Comparison of ENCODE assay signal across 8 cellular contexts in the genomic region with DNA sequence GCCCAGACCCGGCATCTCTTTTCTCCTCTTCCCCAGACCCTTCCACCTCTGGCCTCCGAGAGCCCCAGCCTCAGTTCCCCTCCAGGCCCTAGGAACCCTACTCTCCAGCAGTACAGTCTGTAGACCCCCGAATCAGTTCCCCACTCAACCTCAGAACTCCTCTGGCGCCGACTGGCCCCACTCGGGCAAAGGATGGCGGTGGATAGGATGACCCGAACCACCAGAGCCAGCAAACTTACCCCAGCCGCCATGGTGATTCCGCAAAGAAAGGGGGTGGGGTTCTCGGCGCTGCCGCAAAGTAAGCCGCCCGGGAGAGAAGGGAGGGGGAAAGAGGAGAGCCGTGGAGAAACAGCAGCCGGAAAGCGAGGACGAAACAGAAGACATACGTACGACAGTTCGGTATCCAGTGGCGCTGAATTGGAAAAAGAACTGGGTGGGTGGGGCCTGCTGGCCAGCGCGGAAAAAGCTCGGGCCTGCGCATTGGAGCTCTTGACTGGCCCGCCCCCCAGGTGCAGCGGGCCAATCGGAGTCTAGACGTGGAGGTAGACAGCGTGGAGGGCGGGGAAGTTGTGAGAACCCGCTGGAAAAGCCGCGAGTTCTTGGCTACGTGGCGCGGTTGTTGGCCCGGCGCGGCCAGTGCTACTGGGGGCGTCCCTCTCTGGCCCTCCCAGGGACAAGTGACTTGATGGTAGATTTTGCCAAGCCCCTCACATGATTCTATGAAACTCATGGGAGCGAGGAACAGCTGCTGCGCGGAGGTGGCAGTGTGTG. TPM values are rescaled to one million over a fixed set of nuclear protein-coding genes. Genes with fewer than 3 reads are reported as not detected.
DNase-seq lines count a peak whose midpoint lies in the region; ATAC-seq and TF ChIP-seq lines count a peak whose summit lies in the region.

A gene with protein sequence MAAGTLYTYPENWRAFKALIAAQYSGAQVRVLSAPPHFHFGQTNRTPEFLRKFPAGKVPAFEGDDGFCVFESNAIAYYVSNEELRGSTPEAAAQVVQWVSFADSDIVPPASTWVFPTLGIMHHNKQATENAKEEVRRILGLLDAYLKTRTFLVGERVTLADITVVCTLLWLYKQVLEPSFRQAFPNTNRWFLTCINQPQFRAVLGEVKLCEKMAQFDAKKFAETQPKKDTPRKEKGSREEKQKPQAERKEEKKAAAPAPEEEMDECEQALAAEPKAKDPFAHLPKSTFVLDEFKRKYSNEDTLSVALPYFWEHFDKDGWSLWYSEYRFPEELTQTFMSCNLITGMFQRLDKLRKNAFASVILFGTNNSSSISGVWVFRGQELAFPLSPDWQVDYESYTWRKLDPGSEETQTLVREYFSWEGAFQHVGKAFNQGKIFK (minus strand): TSS at position 300 of the 771 bp plus-strand sequence. CDS start 49 bp downstream, at position 251.

- no peaks in the 10 kb centered on the region for H3K9me3 ChIP-seq in PC-9 (ENCODE audit: insufficient read depth, low read depth)
- H3K9me3 ChIP-seq in mucosa of stomach (ENCODE audit: control insufficient read depth, low read length), result no peaks in the 10 kb centered on the region

- intact Hi-C loops in PC-9 (cut with micrococcal nuclease; ENCODE audit: unreplicated experiment), result loop anchor here (5.0 kb wide), 1 partner anchor 39 kb away; a partner anchor contains a TSS

- H3K9me2 ChIP-seq in PC-9 (ENCODE audit: insufficient read depth), result no peaks in the 10 kb centered on the region

- CTCF ChIA-PET in PC-9 (lab: Charles Lee), result interaction anchor here (0.6 to 1.0 kb wide), 10 partner anchors 9 to 179 kb away, joined by 3 to 9 read pairs (median 3); a partner anchor contains a TSS

- H3K4me1 ChIP-seq in PC-9 (replicated peaks; ENCODE audit: insufficient read depth), result peaks cover 42% of the 10 kb centered on the region
- H3K4me1 ChIP-seq in mucosa of stomach (ENCODE audit: control insufficient read depth, insufficient read depth, low read length), result peaks cover 38% of the 10 kb centered on the region

- peaks cover 42% of the 10 kb centered on the region for H4K20me1 ChIP-seq in PC-9 (ENCODE audit: insufficient read depth)

- peak within 1 kb of the TSS; percentile 96 for H2AFZ ChIP-seq in PC-9

- DNase-seq in DMS153 (lab: John Stamatoyannopoulos, UW) (peak; percentile 99), PC-9 (peak; percentile 100), epithelial cell of proximal tubule (ENCODE audit: low read depth) (peak; percentile 98)
- DNase-seq in Jurkat, Clone E6-1 (ENCODE audit: low read depth, low spot score), result peak; percentile 100
- DNase-seq in activated T-cell treated with anti-CD3 and anti-CD28 coated beads, Interleukin-2, amount 50 U/mL, for 1 hour, result peak; percentile 96
- DNase-seq in stimulated activated CD8-positive, alpha-beta memory T cell treated with anti-CD3 and anti-CD28 coated beads, Interleukin-7, amount 100 ng/mL, for 1 hour (ENCODE audit: low read depth in 2 of 2), result peak; percentile 91 to 93

- TF ChIP-seq CTCF in PC-9 (conservative IDR thresholded peaks at IDR 0.05) (no peak), epithelial cell of proximal tubule (conservative IDR thresholded peaks at IDR 0.05; ENCODE audit: low read depth, low read length) (no peak)

- peak within 1 kb of the TSS; percentile 100 for H3K4me2 ChIP-seq in PC-9

- H3K4me3 ChIP-seq in Jurkat, Clone E6-1 (ENCODE audit: low read length), result peak within 1 kb of the TSS; percentile 83
- H3K4me3 ChIP-seq in PC-9 (peak within 1 kb of the TSS; percentile 92), epithelial cell of proximal tubule (ENCODE audit: low read depth, low read length) (peak within 1 kb of the TSS; percentile 97), mucosa of stomach (ENCODE audit: low read length) (peak within 1 kb of the TSS; percentile 97)

- H3K36me3 ChIP-seq in PC-9 (ENCODE audit: low read depth) (peaks cover 42% of the 10 kb centered on the region), mucosa of stomach (ENCODE audit: control insufficient read depth, insufficient read depth, low read length) (peaks cover 4% of the 10 kb centered on the region)

- H3K27me3 ChIP-seq in PC-9 (ENCODE audit: insufficient read depth, low read depth), result no peaks in the 10 kb centered on the region
- no peaks in the 10 kb centered on the region for H3K27me3 ChIP-seq in mucosa of stomach (ENCODE audit: control insufficient read depth, insufficient read depth, low read length)

- peak within 1 kb of the TSS; percentile 89 for H3K9ac ChIP-seq in mucosa of stomach (ENCODE audit: low read length)

- POLR2A ChIA-PET in PC-9 (lab: Charles Lee; ENCODE audit: unreplicated experiment), result interaction anchor here (0.5 to 1.2 kb wide), 22 partner anchors 13 to 313 kb away, joined by 3 to 21 read pairs (median 6); a partner anchor contains a TSS

- H3F3A ChIP-seq in PC-9 (ENCODE audit: insufficient read depth, low read depth), result peaks cover 67% of the 10 kb centered on the region

- H3K79me2 ChIP-seq in PC-9 (ENCODE audit: low read depth), result peaks cover 66% of the 10 kb centered on the region

- peak within 1 kb of the TSS; percentile 86 for H3K27ac ChIP-seq in PC-9

- peak; percentile 82 for ATAC-seq in GM21619 (IDR thresholded peaks at IDR 0.05; ENCODE audit: unreplicated experiment)

- BruUV-seq in PC-9 (replicated peaks; lab: Mats Ljungman, UMichigan), result no TSS peak

RNA-seq across cellular contexts. Expression of the gene that starts here (rescaled TPM):
- polyA plus RNA-seq in Jurkat, Clone E6-1 (2012; ENCODE audit: insufficient read depth, insufficient read length), result 2,178 TPM
- total RNA-seq in PC-9 (2021), result 1,773 and 2,008 TPM in 2 replicates
- 2,115 and 2,170 TPM in 2 replicates for total RNA-seq in epithelial cell of proximal tubule

Comparison
In these comparisons a context has a peak if more than half of its experiments do, and no peak if none do; other contexts are left out.
1. Peak in every context shown above with its lines: DNase-seq, ATAC-seq, H3K4me3 ChIP-seq and H3K27ac ChIP-seq.